In genomic region chr21:44054710-44055109, GRCh38 we compare ENCODE assay signal across 9 cellular contexts. TPM values are rescaled to one million over a fixed set of nuclear protein-coding genes. Genes with fewer than 3 reads are reported as not detected.
DNase-seq lines count a peak whose midpoint lies in the region; ATAC-seq and TF ChIP-seq lines count a peak whose summit lies in the region.
"Had no signal": no experiment of that assay in that cellular context is flagged by ENCODE, and none has a peak within 500 bp of the region (broad histone marks: within the 10 kb centered on the region; RNA-seq: fewer than 3 reads in every experiment).

No MANE protein-coding gene starts in this region.

- H3K4me3 ChIP-seq in RWPE2 (ENCODE audit: severe bottlenecking), result no peak overlapping the region
- no peak overlapping the region for H3K4me3 ChIP-seq in fibroblast of pulmonary artery (replicated peaks; ENCODE audit: low read depth, low read length)

- in situ Hi-C loops in KBM-7 (cut with MboI; ENCODE audit: low pct_unique_long_range_greater_than_20kb, low sequenced_read_pairs), result no loop called here

- no peaks in the 10 kb centered on the region for H3K9me3 ChIP-seq in RWPE2 (ENCODE audit: severe bottlenecking)

- no peaks in the 10 kb centered on the region for H3K4me1 ChIP-seq in RWPE2 (ENCODE audit: insufficient read depth, poor library complexity, severe bottlenecking)

- peaks cover 77 to 87% of the 10 kb centered on the region in 2 donors for H3K36me3 Mint-ChIP-seq in CD14-positive monocyte

- no peaks in the 10 kb centered on the region for H3K4me1 Mint-ChIP-seq in CD14-positive monocyte

- no peak overlapping the region for H3K4me3 Mint-ChIP-seq in CD14-positive monocyte

- peaks cover 48% of the 10 kb centered on the region for H3K36me3 ChIP-seq in RWPE2 (ENCODE audit: low read depth)

- intact Hi-C loops in CD14-positive monocyte (cut with micrococcal nuclease), result no loop called here

- H3K27ac ChIP-seq in RWPE2 (ENCODE audit: poor library complexity, severe bottlenecking), result no peak overlapping the region

- TF ChIP-seq CTCF in CD14-positive monocyte (IDR thresholded peaks at IDR 0.05), result no peak
- no peak for TF ChIP-seq CTCF in RWPE2 (IDR thresholded peaks at IDR 0.05; ENCODE audit: poor library complexity, severe bottlenecking)
- TF ChIP-seq CTCF in fibroblast of pulmonary artery (IDR thresholded peaks at IDR 0.05; ENCODE audit: low read length, missing control alignments), result no peak
- TF ChIP-seq CTCF in omental fat pad (IDR thresholded peaks at IDR 0.05), result no peak

- DNase-seq in CD14-positive monocyte (ENCODE audit: low spot score) (no peak), RWPE2 (ENCODE audit: low spot score) (no peak), fibroblast of pulmonary artery (ENCODE audit: low read depth) (peak; percentile 89), omental fat pad (ENCODE audit: low spot score) (no peak), RKO (ENCODE audit: low spot score) (no peak), KBM-7 (no peak), NCI-H2196 (lab: John Stamatoyannopoulos, UW; ENCODE audit: unreplicated experiment) (no peak), dermis blood vessel endothelial cell (no peak)
- DNase-seq: cortex of kidney had no signal

- ATAC-seq in RWPE2 (ENCODE audit: low read depth) (peak; percentile 53; the same call in 2 of the 3 replicates), omental fat pad (ENCODE audit: low FRiP score) (peak; percentile 78)

- peaks cover 0 to 2% (median 1%) of the 10 kb centered on the region in 3 donors for H3K27me3 Mint-ChIP-seq in CD14-positive monocyte (ENCODE audit: low read depth in 3 of 3)

- peak overlapping the region in 6 of 7 donors; percentile 2 to 54 (median 12) for H3K27ac Mint-ChIP-seq in CD14-positive monocyte

- H3K27me3 ChIP-seq in RWPE2 (ENCODE audit: insufficient read depth, poor library complexity, severe bottlenecking), result no peaks in the 10 kb centered on the region

- H3K9me3 Mint-ChIP-seq in CD14-positive monocyte, result peaks cover 0 to 2% (median 0%) of the 10 kb centered on the region in 7 donors

RNA-seq across cellular contexts. Expression of gene TRAPPC10, which starts 42.6 kb away (rescaled TPM):
- polyA plus RNA-seq in CD14-positive monocyte, result 1 to 10 TPM; 5.9 to 8.6 TPM
- total RNA-seq in omental fat pad, result 10 to 100 TPM; 29.3 to 42.8 (median 36.6) TPM
- total RNA-seq in dermis blood vessel endothelial cell, result 25.5 and 27.0 TPM in 2 replicates

RNA-seq across cellular contexts. Expression of gene PWP2, which starts 52.5 kb away (rescaled TPM):
- 1 to 10 TPM; 4.4 TPM for polyA plus RNA-seq in CD14-positive monocyte
- 10 to 100 TPM in 2 of 4 donors, 1 to 10 TPM in 2; 5.3 to 17.2 (median 11.3) TPM for total RNA-seq in omental fat pad
- total RNA-seq in dermis blood vessel endothelial cell, result 8.2 and 39.1 TPM in 2 replicates
